Comparison of ENCODE assay signal across 29 cellular contexts in the genomic region with DNA sequence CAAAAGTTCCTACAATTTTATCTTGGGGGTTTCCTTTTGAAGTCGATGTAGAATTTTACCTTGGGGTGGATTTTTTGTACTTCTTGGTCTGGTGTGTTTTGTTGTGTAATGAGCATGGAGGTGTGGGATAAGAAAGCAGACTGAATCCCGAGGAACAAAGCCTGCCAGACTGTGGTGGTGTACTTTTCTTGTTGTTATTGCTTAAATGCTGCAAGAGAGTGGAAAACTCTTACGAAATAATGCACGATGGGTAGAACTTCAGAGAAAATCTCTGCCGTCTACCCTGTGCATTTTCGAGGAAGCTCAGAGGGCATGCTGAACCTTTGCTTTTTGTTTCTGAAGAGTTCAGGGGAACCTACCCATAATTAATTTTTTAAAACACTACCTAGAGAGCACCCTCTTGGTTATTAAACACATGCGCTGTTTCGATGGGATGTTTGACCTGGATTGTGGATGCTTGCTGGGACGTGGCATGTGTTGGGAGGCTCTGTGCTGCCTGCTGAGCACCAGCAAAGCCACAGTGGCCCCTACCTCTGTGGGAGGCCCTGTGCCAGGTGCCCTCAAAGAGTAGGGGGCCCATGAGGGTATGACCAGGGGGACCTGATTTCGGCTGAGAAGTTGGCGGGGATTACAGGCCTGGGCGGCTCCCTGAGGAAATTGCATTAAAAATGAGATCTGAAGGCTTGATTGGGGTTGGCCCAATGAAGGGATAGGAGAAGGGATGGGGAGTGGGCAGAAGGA.
DNase-seq lines count a peak whose midpoint lies in the region; ATAC-seq and TF ChIP-seq lines count a peak whose summit lies in the region.
"Had no signal": no experiment of that assay in that cellular context is flagged by ENCODE, and none has a peak within 500 bp of the region (broad histone marks: within the 10 kb centered on the region; RNA-seq: fewer than 3 reads in every experiment).

No MANE protein-coding gene starts in this region.

- H3K36me3 Mint-ChIP-seq in HFFc6 (ENCODE audit: low read depth) (peaks cover 26% of the 10 kb centered on the region), nephron progenitor cell (ENCODE audit: low read depth) (peaks cover 68% of the 10 kb centered on the region)
- no peaks in the 10 kb centered on the region for H3K36me3 Mint-ChIP-seq in activated CD4-positive, alpha-beta T cell treated with anti-CD3 and anti-CD28 coated beads, Interleukin-2, amount 10 ng/mL, durations not matched to agents 24 days and 14 days (ENCODE audit: low read depth)
- H3K36me3 Mint-ChIP-seq: activated naive CD4-positive, alpha-beta T cell treated with anti-CD3 and anti-CD28 coated beads, Interleukin-2, amount 50 U/mL, for 72 hours; stimulated activated effector memory CD8-positive, alpha-beta T cell treated with anti-CD3 and anti-CD28 coated beads, Interleukin-12 subunit alpha, Interleukin-12 subunit beta, amount 100 ng/mL, for 72 hours had no signal

- intact Hi-C loops in tibial artery (cut with DNase I; ENCODE audit: low total_unique reads) = no loop called here
- intact Hi-C loops in activated CD4-positive, alpha-beta T cell treated with anti-CD3 and anti-CD28 coated beads, Interleukin-2, amount 10 ng/mL, durations not matched to agents 24 days and 14 days (cut with micrococcal nuclease) = no loop called here

- H3K27ac Mint-ChIP-seq in HFFc6 = peak overlapping the region; percentile 89
- H3K27ac Mint-ChIP-seq in nephron progenitor cell = peak overlapping the region; percentile 4
- no peak overlapping the region for H3K27ac Mint-ChIP-seq in activated CD4-positive, alpha-beta T cell treated with anti-CD3 and anti-CD28 coated beads, Interleukin-2, amount 10 ng/mL, durations not matched to agents 24 days and 14 days
- H3K27ac Mint-ChIP-seq: activated CD4-positive, alpha-beta T cell treated with anti-CD3 and anti-CD28 coated beads for 36 hours; activated CD8-positive, alpha-beta T cell treated with anti-CD3 and anti-CD28 coated beads, Interleukin-2, amount 10 ng/mL, durations not matched to agents 7 days and 5 days; activated naive CD4-positive, alpha-beta T cell treated with anti-CD3 and anti-CD28 coated beads, Interleukin-2, amount 50 U/mL, for 72 hours; effector memory CD8-positive, alpha-beta T cell; stimulated activated effector memory CD8-positive, alpha-beta T cell treated with anti-CD3 and anti-CD28 coated beads, Interleukin-12 subunit alpha, Interleukin-12 subunit beta, amount 100 ng/mL, for 72 hours had no signal

- H3K4me1 ChIP-seq in tibial artery = peaks cover 0 to 93% (median 66%) of the 10 kb centered on the region in 4 donors
- H3K4me1 ChIP-seq: colonic mucosa had no signal

- TF ChIP-seq CTCF in HFFc6 (IDR thresholded peaks at IDR 0.05) (no peak), nephron progenitor cell (IDR thresholded peaks at IDR 0.05) (no peak), tibial artery (IDR thresholded peaks at IDR 0.05) (no peak)

- no peak for ATAC-seq in HG03457 (IDR thresholded peaks at IDR 0.05; ENCODE audit: unreplicated experiment)
- ATAC-seq: activated CD4-positive, alpha-beta T cell treated with anti-CD3 and anti-CD28 coated beads for 36 hours; activated CD8-positive, alpha-beta T cell treated with anti-CD3 and anti-CD28 coated beads, Interleukin-2, amount 10 ng/mL, durations not matched to agents 7 days and 5 days; activated naive CD4-positive, alpha-beta T cell treated with anti-CD3 and anti-CD28 coated beads, Interleukin-2, amount 50 U/mL, for 72 hours; effector memory CD8-positive, alpha-beta T cell; esophagus mucosa; GM12878; heart left ventricle; stimulated activated effector memory CD8-positive, alpha-beta T cell treated with anti-CD3 and anti-CD28 coated beads, Interleukin-12 subunit alpha, Interleukin-12 subunit beta, amount 100 ng/mL, for 72 hours had no signal

- H3K4me1 Mint-ChIP-seq in HFFc6 (ENCODE audit: low read depth) (peaks cover 63% of the 10 kb centered on the region), nephron progenitor cell (peaks cover 39% of the 10 kb centered on the region)
- H3K4me1 Mint-ChIP-seq in activated CD4-positive, alpha-beta T cell treated with anti-CD3 and anti-CD28 coated beads, Interleukin-2, amount 10 ng/mL, durations not matched to agents 24 days and 14 days = no peaks in the 10 kb centered on the region
- H3K4me1 Mint-ChIP-seq: activated CD4-positive, alpha-beta T cell treated with anti-CD3 and anti-CD28 coated beads for 36 hours had no signal

- no peaks in the 10 kb centered on the region for H3K9me3 Mint-ChIP-seq in HFFc6
- H3K9me3 Mint-ChIP-seq in nephron progenitor cell = no peaks in the 10 kb centered on the region
- no peaks in the 10 kb centered on the region for H3K9me3 Mint-ChIP-seq in activated CD4-positive, alpha-beta T cell treated with anti-CD3 and anti-CD28 coated beads, Interleukin-2, amount 10 ng/mL, durations not matched to agents 24 days and 14 days
- H3K9me3 Mint-ChIP-seq: effector memory CD8-positive, alpha-beta T cell; stimulated activated effector memory CD8-positive, alpha-beta T cell treated with anti-CD3 and anti-CD28 coated beads, Interleukin-12 subunit alpha, Interleukin-12 subunit beta, amount 100 ng/mL, for 72 hours had no signal

- H3K4me3 ChIP-seq in tibial artery = no peak overlapping the region
- H3K4me3 ChIP-seq: colonic mucosa, GM12878, heart left ventricle, left lung, Peyer's patch, sigmoid colon, vagina had no signal

- no peak for DNase-seq in HFFc6
- peak; percentile 86 for DNase-seq in amniotic epithelial cell (ENCODE audit: low read depth)
- no peak for DNase-seq in nephron progenitor cell
- no peak for DNase-seq in tibial artery
- DNase-seq in SKM-1 treated with dmso at 0.1 percent for 144 hours (lab: John Stamatoyannopoulos, UW; ENCODE audit: unreplicated experiment) = no peak
- DNase-seq in activated CD4-positive, alpha-beta T cell treated with anti-CD3 and anti-CD28 coated beads, Interleukin-2, amount 10 ng/mL, durations not matched to agents 24 days and 14 days = no peak
- DNase-seq: activated CD4-positive, alpha-beta T cell treated with anti-CD3 and anti-CD28 coated beads for 36 hours; activated CD8-positive, alpha-beta T cell treated with anti-CD3 and anti-CD28 coated beads, Interleukin-2, amount 10 ng/mL, durations not matched to agents 7 days and 5 days; colonic mucosa; DMS153; effector memory CD8-positive, alpha-beta T cell; H7; heart left ventricle; islet precursor cell; left lung; NCI-H1436; NCI-H345; Peyer's patch; SHP77 treated with DMSO at 0.1 percent for 48 hours; stimulated activated CD4-positive, alpha-beta T cell treated with anti-CD3 and anti-CD28 coated beads, Interleukin-4, amount 100 ng/mL, for 4 hours; SW 1271 had no signal

- peaks cover 0 to 4% (median 0%) of the 10 kb centered on the region in 3 donors for H3K36me3 ChIP-seq in tibial artery
- H3K36me3 ChIP-seq: colonic mucosa, left lung, neutrophil, vagina had no signal

- no peaks in the 10 kb centered on the region for H3K27me3 ChIP-seq in tibial artery
- H3K27me3 ChIP-seq: colonic mucosa, heart left ventricle, left lung, neutrophil, Peyer's patch, sigmoid colon, vagina had no signal

- H3K27me3 Mint-ChIP-seq in HFFc6 (ENCODE audit: insufficient read depth) (no peaks in the 10 kb centered on the region; the same call in 1 of the 2 replicates), nephron progenitor cell (ENCODE audit: low read depth, poor library complexity) (peaks cover 10% of the 10 kb centered on the region)
- H3K27me3 Mint-ChIP-seq in activated CD4-positive, alpha-beta T cell treated with anti-CD3 and anti-CD28 coated beads, Interleukin-2, amount 10 ng/mL, durations not matched to agents 24 days and 14 days = peaks cover 17% of the 10 kb centered on the region
- H3K27me3 Mint-ChIP-seq: effector memory CD8-positive, alpha-beta T cell had no signal

- peak overlapping the region; percentile 64 to 86 for H3K27ac ChIP-seq in tibial artery
- H3K27ac ChIP-seq: colonic mucosa, heart left ventricle, neutrophil, Peyer's patch, vagina had no signal

- H3K9me3 ChIP-seq in tibial artery = no peaks in the 10 kb centered on the region
- H3K9me3 ChIP-seq: colonic mucosa, heart left ventricle, left lung, neutrophil, Peyer's patch, sigmoid colon, vagina had no signal

- H3K4me3 Mint-ChIP-seq in HFFc6 (no peak overlapping the region), nephron progenitor cell (no peak overlapping the region)
- H3K4me3 Mint-ChIP-seq in activated CD4-positive, alpha-beta T cell treated with anti-CD3 and anti-CD28 coated beads, Interleukin-2, amount 10 ng/mL, durations not matched to agents 24 days and 14 days = no peak overlapping the region
- H3K4me3 Mint-ChIP-seq: activated CD4-positive, alpha-beta T cell treated with anti-CD3 and anti-CD28 coated beads for 36 hours; activated CD8-positive, alpha-beta T cell treated with anti-CD3 and anti-CD28 coated beads, Interleukin-2, amount 10 ng/mL, durations not matched to agents 7 days and 5 days; effector memory CD8-positive, alpha-beta T cell; stimulated activated effector memory CD8-positive, alpha-beta T cell treated with anti-CD3 and anti-CD28 coated beads, Interleukin-12 subunit alpha, Interleukin-12 subunit beta, amount 100 ng/mL, for 72 hours had no signal
